21 cellular contexts compared by ENCODE assay signal in the genomic region with DNA sequence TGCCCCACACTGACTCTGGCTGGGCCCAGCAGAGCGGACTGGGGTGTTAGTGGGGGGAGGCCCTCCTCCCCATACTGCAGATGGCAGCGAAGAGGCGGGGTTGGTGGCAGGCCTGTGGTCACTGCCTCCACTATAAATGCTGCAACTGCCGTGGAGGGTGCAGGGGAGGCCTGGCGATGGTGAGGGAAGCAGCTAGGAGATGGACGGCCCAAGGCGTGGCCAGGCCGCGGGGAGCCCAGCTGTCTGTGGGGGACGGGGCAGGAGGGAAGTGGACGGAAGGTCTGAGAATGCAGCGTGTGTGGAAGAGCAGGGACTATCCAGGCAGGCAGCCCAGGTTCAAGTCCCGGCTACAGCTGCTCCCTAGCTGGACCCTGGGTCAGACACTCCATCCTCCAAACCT. TPM values are rescaled to one million over a fixed set of nuclear protein-coding genes. Genes with fewer than 3 reads are reported as not detected.
DNase-seq lines count a peak whose midpoint lies in the region; ATAC-seq, FAIRE-seq and TF ChIP-seq lines count a peak whose summit lies in the region.
"Had no signal": no experiment of that assay in that cellular context is flagged by ENCODE, and none has a peak within 500 bp of the region (broad histone marks: within the 10 kb centered on the region; RNA-seq: fewer than 3 reads in every experiment).

No MANE protein-coding gene starts in this region.

- H3K4me1 Mint-ChIP-seq in activated naive CD8-positive, alpha-beta T cell treated with anti-CD3 and anti-CD28 coated beads, Interleukin-2, amount 10 ng/mL, durations not matched to agents 7 days and 5 days = peaks cover 10% of the 10 kb centered on the region
- peaks cover 8% of the 10 kb centered on the region for H3K4me1 Mint-ChIP-seq in activated naive CD8-positive, alpha-beta T cell treated with anti-CD3 and anti-CD28 coated beads for 36 hours

- H3K27me3 Mint-ChIP-seq in activated naive CD8-positive, alpha-beta T cell treated with anti-CD3 and anti-CD28 coated beads, Interleukin-2, amount 10 ng/mL, durations not matched to agents 7 days and 5 days = no peaks in the 10 kb centered on the region
- H3K27me3 Mint-ChIP-seq in activated naive CD8-positive, alpha-beta T cell treated with anti-CD3 and anti-CD28 coated beads for 36 hours = no peaks in the 10 kb centered on the region
- H3K27me3 Mint-ChIP-seq: CD4-positive, alpha-beta T cell had no signal

- H2BK20ac ChIP-seq in H1 (ENCODE audit: low read length) = no peak overlapping the region

- H2AK5ac ChIP-seq in H1 (ENCODE audit: low read depth, low read length) = no peak overlapping the region

- no peak for TF ChIP-seq CTCF in H1 (IDR thresholded peaks at IDR 0.05; ENCODE audit: control extremely low read depth in 1 of 3, insufficient read depth in 1 of 3, low read depth in 1 of 3, low read length in 3 of 3)

- no peaks in the 10 kb centered on the region for H3K36me3 Mint-ChIP-seq in activated naive CD8-positive, alpha-beta T cell treated with anti-CD3 and anti-CD28 coated beads, Interleukin-2, amount 10 ng/mL, durations not matched to agents 7 days and 5 days
- no peaks in the 10 kb centered on the region for H3K36me3 Mint-ChIP-seq in activated naive CD8-positive, alpha-beta T cell treated with anti-CD3 and anti-CD28 coated beads for 36 hours

- no peak for DNase-seq in activated naive CD8-positive, alpha-beta T cell treated with anti-CD3 and anti-CD28 coated beads, Interleukin-2, amount 10 ng/mL, durations not matched to agents 7 days and 5 days
- no peak for DNase-seq in activated naive CD8-positive, alpha-beta T cell treated with anti-CD3 and anti-CD28 coated beads for 36 hours
- no peak for DNase-seq in SK-N-MC (ENCODE audit: low read depth, low spot score)
- DNase-seq in H1 (ENCODE audit: low read depth in 1 of 2, low spot score in 2 of 2) = no peak
- DNase-seq in amygdala (lab: John Stamatoyannopoulos, UW) = no peak
- no peak for DNase-seq in SKM-1 (lab: John Stamatoyannopoulos, UW; ENCODE audit: unreplicated experiment)
- no peak for DNase-seq in NCI-H345 treated with DMSO at 0.1 percent for 48 hours (lab: John Stamatoyannopoulos, UW; ENCODE audit: unreplicated experiment)
- DNase-seq: CD4-positive, alpha-beta T cell; DMS79; KBM-7; NCI-H1092; NCI-H1694; NCI-H2107; NCI-H345; NCI-H69; PC-3 had no signal

- H3K9ac ChIP-seq in SK-N-MC (ENCODE audit: insufficient read length) = no peak overlapping the region
- H3K9ac ChIP-seq in H1 (replicated peaks in 1 of 4; ENCODE audit: extremely low read depth in 1 of 4, low read depth in 3 of 4, low read length in 3 of 4) = no peak overlapping the region

- no peak overlapping the region for H3K56ac ChIP-seq in H1 (replicated peaks; ENCODE audit: insufficient read length, low read depth, low read length)

- WGBS in H1 (ENCODE audit: extremely low coverage in 1 of 2, insufficient coverage in 1 of 2, insufficient read length in 1 of 2, insufficient replicate concordance in 2 of 2, low coverage in 1 of 2, low lambda C conversion rate in 2 of 2, missing lambda C conversion rate in 1 of 2), 2 experiments = 85% methylated on average over 12 of the region's 13 CpGs; no CpG with 5 or more reads in 1 of the 2 experiments

- H4K20me1 ChIP-seq in H1 (replicated peaks in 1 of 2; ENCODE audit: control insufficient read depth in 1 of 2, insufficient read depth in 2 of 2, low read length in 2 of 2) = peaks cover 0 to 2% of the 10 kb centered on the region in 2 experiments

- no peak overlapping the region for H3K4me2 ChIP-seq in H1 (ENCODE audit: insufficient read depth in 1 of 2, low read depth in 2 of 2, low read length in 2 of 2)
- H3K4me2 ChIP-seq: A549 had no signal

- no peaks in the 10 kb centered on the region; a peak in 1 of 7 replicates for H3K27me3 ChIP-seq in H1 (replicated peaks in 1 of 4; ENCODE audit: control insufficient read depth in 3 of 4, extremely low read depth in 1 of 4, insufficient read depth in 3 of 4, low read length in 3 of 4)

- no peak for FAIRE-seq in H1 (lab: Jason Lieb, UNC)
- FAIRE-seq: A549, GM12878, GM18507 had no signal

- TF ChIP-seq EP300 in H1 (IDR thresholded peaks at IDR 0.05; ENCODE audit: borderline replicate concordance in 1 of 2, low read depth in 2 of 2, low read length in 2 of 2) = no peak

- peak overlapping the region; percentile 46; the same call in 1 of the 2 replicates for H2BK15ac ChIP-seq in H1 (ENCODE audit: low read length)

- H3K4me3 Mint-ChIP-seq in activated naive CD8-positive, alpha-beta T cell treated with anti-CD3 and anti-CD28 coated beads, Interleukin-2, amount 10 ng/mL, durations not matched to agents 7 days and 5 days = peak overlapping the region; percentile 15
- no peak overlapping the region for H3K4me3 Mint-ChIP-seq in activated naive CD8-positive, alpha-beta T cell treated with anti-CD3 and anti-CD28 coated beads for 36 hours
- H3K4me3 Mint-ChIP-seq: CD4-positive, alpha-beta T cell had no signal

- H3K79me2 ChIP-seq in H1 (ENCODE audit: control insufficient read depth in 1 of 2, insufficient read depth in 2 of 2, low read length in 2 of 2) = no peaks in the 10 kb centered on the region

- POLR2A ChIA-PET in activated naive CD8-positive, alpha-beta T cell treated with anti-CD3 and anti-CD28 coated beads, Interleukin-2, amount 10 ng/mL, durations not matched to agents 7 days and 5 days (lab: Charles Lee) = no interaction called here
- POLR2A ChIA-PET in H1 (lab: Charles Lee; ENCODE audit: partially characterized antibody) = interaction anchor here (1.6 kb wide), 1 partner anchor 9 kb away, joined by 3 read pairs; no protein-coding TSS in a partner anchor

- no peaks in the 10 kb centered on the region for H3K79me1 ChIP-seq in H1 (ENCODE audit: low read depth, low read length)

- H3K36me3 ChIP-seq in SK-N-MC (ENCODE audit: insufficient read depth, low read length) (peaks cover 5% of the 10 kb centered on the region), H1 (ENCODE audit: control insufficient read depth in 2 of 4, insufficient read depth in 4 of 4, low read length in 3 of 4) (no peaks in the 10 kb centered on the region)

- H3K9me3 ChIP-seq in SK-N-MC (ENCODE audit: low read depth, low read length) (no peaks in the 10 kb centered on the region), H1 (ENCODE audit: insufficient read depth in 2 of 2, low read depth in 1 of 2, low read length in 1 of 2) (no peaks in the 10 kb centered on the region)
- H3K9me3 ChIP-seq: A549 had no signal

- no peak overlapping the region for H3K27ac Mint-ChIP-seq in activated naive CD8-positive, alpha-beta T cell treated with anti-CD3 and anti-CD28 coated beads, Interleukin-2, amount 10 ng/mL, durations not matched to agents 7 days and 5 days
- H3K27ac Mint-ChIP-seq in activated naive CD8-positive, alpha-beta T cell treated with anti-CD3 and anti-CD28 coated beads for 36 hours = no peak overlapping the region
- H3K27ac Mint-ChIP-seq: CD4-positive, alpha-beta T cell had no signal

- H3K23me2 ChIP-seq in H1 (ENCODE audit: low read depth, low read length) = peaks cover 6% of the 10 kb centered on the region; the same call in 1 of the 2 replicates

- CTCF ChIA-PET in H1 (lab: Charles Lee; ENCODE audit: partially characterized antibody) = interaction anchor here (0.6 to 3.1 kb wide), 2 partner anchors 8 to 50 kb away, joined by 3 to 9 read pairs; no protein-coding TSS in a partner anchor

- no peak for TF ChIP-seq POLR2A in H1 (IDR thresholded peaks at IDR 0.05; ENCODE audit: control extremely low read depth in 1 of 2, low read depth in 2 of 2, low read length in 2 of 2)

- peak overlapping the region; percentile 65 for H4K91ac ChIP-seq in H1 (replicated peaks; ENCODE audit: insufficient read length, low read length)

- H2AFZ ChIP-seq in H1 (ENCODE audit: low read length) = 0 out of 2 replicates have a peak overlapping the region, but pooled peaks have one; percentile 3

- no peak overlapping the region for H3K14ac ChIP-seq in H1 (ENCODE audit: insufficient read length)

- H3K18ac ChIP-seq in H1 (ENCODE audit: extremely low read depth, low read length) = no peak overlapping the region

- H3K4ac ChIP-seq in H1 (replicated peaks; ENCODE audit: insufficient read length, low read depth, low read length) = no peak overlapping the region

- ATAC-seq in activated naive CD8-positive, alpha-beta T cell treated with anti-CD3 and anti-CD28 coated beads, Interleukin-2, amount 10 ng/mL, durations not matched to agents 7 days and 5 days (ENCODE audit: low read depth) = no peak
- ATAC-seq: A549, PC-3 had no signal

- no peak for TF ChIP-seq RAD21 in H1 (IDR thresholded peaks at IDR 0.05 in 1 of 2, conservative IDR thresholded peaks at IDR 0.05 in 1 of 2; ENCODE audit: low read depth in 2 of 2, low read length in 2 of 2)

- H3K23ac ChIP-seq in H1 (ENCODE audit: insufficient read length) = no peak overlapping the region

- peak overlapping the region; percentile 54 for H4K5ac ChIP-seq in H1 (ENCODE audit: insufficient read length, low read depth, low read length)

- 0 out of 2 replicates have a peak overlapping the region, but pooled peaks have one; percentile 63 for H3K27ac ChIP-seq in SK-N-MC
- no peak overlapping the region for H3K27ac ChIP-seq in H1 (ENCODE audit: low read depth, low read length)
- H3K27ac ChIP-seq in temporal lobe (ENCODE audit: low read depth, low read length) = peak overlapping the region; percentile 12
- H3K27ac ChIP-seq: HL-60 had no signal

- peak overlapping the region; percentile 93; the same call in 1 of the 2 replicates for H4K8ac ChIP-seq in H1 (ENCODE audit: extremely low read depth, insufficient read depth, low read length)

- H2BK120ac ChIP-seq in H1 (replicated peaks; ENCODE audit: low read depth, low read length) = peak overlapping the region; percentile 72

- 0 out of 2 replicates have a peak overlapping the region, but pooled peaks have one; percentile 39 for H2BK12ac ChIP-seq in H1 (ENCODE audit: low read depth, low read length)

- no peak overlapping the region for H3K4me3 ChIP-seq in SK-N-MC
- no peak overlapping the region for H3K4me3 ChIP-seq in H1 (ENCODE audit: extremely low read depth in 1 of 4, insufficient read depth in 2 of 4, low read depth in 3 of 4, low read length in 4 of 4)
- H3K4me3 ChIP-seq: A549, GM12878 had no signal

- no peaks in the 10 kb centered on the region for H3K9me3 Mint-ChIP-seq in activated naive CD8-positive, alpha-beta T cell treated with anti-CD3 and anti-CD28 coated beads, Interleukin-2, amount 10 ng/mL, durations not matched to agents 7 days and 5 days
- H3K9me3 Mint-ChIP-seq in activated naive CD8-positive, alpha-beta T cell treated with anti-CD3 and anti-CD28 coated beads for 36 hours = no peaks in the 10 kb centered on the region
- H3K9me3 Mint-ChIP-seq: CD4-positive, alpha-beta T cell had no signal

- peak overlapping the region; percentile 68; the same call in 1 of the 2 replicates for H2BK5ac ChIP-seq in H1 (ENCODE audit: low read depth, low read length)

- peaks cover 0 to 4% (median 0%) of the 10 kb centered on the region in 4 experiments; a peak in 1 of 7 replicates for H3K4me1 ChIP-seq in H1 (replicated peaks in 1 of 4; ENCODE audit: control insufficient read depth in 3 of 4, insufficient read depth in 4 of 4, low read length in 3 of 4)
- H3K4me1 ChIP-seq: A549 had no signal

RNA-seq across cellular contexts. Expression of a gene that starts 18.3 kb away (rescaled TPM):
- 10 to 100 TPM in 1 of 2 experiments, 1 to 10 TPM in 1; 9.3 to 12.0 TPM for total RNA-seq in activated naive CD8-positive, alpha-beta T cell treated with anti-CD3 and anti-CD28 coated beads, Interleukin-2, amount 10 ng/mL, durations not matched to agents 7 days and 5 days
- 1 to 10 TPM; 6.7 to 7.4 TPM for total RNA-seq in activated naive CD8-positive, alpha-beta T cell treated with anti-CD3 and anti-CD28 coated beads for 36 hours
- total RNA-seq in H1 (2021; fragmentation: NEBNext Ultra II Directional; extraction: Animal tissue kit (Norgen Biotek cat#: 25700)) = 7.8 and 8.8 TPM in 2 replicates
- 14.0 and 23.4 TPM in 2 replicates for polyA plus RNA-seq in H1 (2011; rRNA removed)
- 17.7 TPM for polyA plus RNA-seq in H1 (2011; cell fraction: cytosol; rRNA removed)
- polyA plus RNA-seq in H1 (2011; cell fraction: nucleus; rRNA removed) = 17.5 TPM
- 7.9 to 11.2 TPM (median 10.6 TPM) in 4 replicates for polyA plus RNA-seq in H1 (2012, experiment 1 of 2)
- polyA plus RNA-seq in H1 (2012, experiment 2 of 2) = 12.6 TPM
- polyA plus RNA-seq in H1 (2013, experiment 1 of 2) = 7.5 TPM
- 8.2 TPM for polyA plus RNA-seq in H1 (2013, experiment 2 of 2)
- 6.9 and 7.1 TPM in 2 replicates for polyA minus RNA-seq in H1 (2011; rRNA and poly(A)+ RNA removed)
- 5.4 TPM for polyA minus RNA-seq in H1 (2011; cell fraction: cytosol; rRNA and poly(A)+ RNA removed)
- polyA minus RNA-seq in H1 (2011; cell fraction: nucleus; rRNA and poly(A)+ RNA removed) = 2.5 TPM
- total RNA-seq in temporal lobe = 17.7 TPM

RNA-seq across cellular contexts. Expression of a gene that starts 19.9 kb away (rescaled TPM):
- 100 to 1,000 TPM; 607 to 626 TPM for total RNA-seq in activated naive CD8-positive, alpha-beta T cell treated with anti-CD3 and anti-CD28 coated beads, Interleukin-2, amount 10 ng/mL, durations not matched to agents 7 days and 5 days
- total RNA-seq in activated naive CD8-positive, alpha-beta T cell treated with anti-CD3 and anti-CD28 coated beads for 36 hours = 10 to 100 TPM; 72.3 to 74.2 TPM
- 10.5 and 11.7 TPM in 2 replicates for total RNA-seq in H1 (2021; fragmentation: NEBNext Ultra II Directional; extraction: Animal tissue kit (Norgen Biotek cat#: 25700))
- polyA plus RNA-seq in H1 (2011; rRNA removed) = 5.1 and 8.3 TPM in 2 replicates
- 8.5 TPM for polyA plus RNA-seq in H1 (2011; cell fraction: cytosol; rRNA removed)
- 20.5 TPM for polyA plus RNA-seq in H1 (2011; cell fraction: nucleus; rRNA removed)
- 12.3 to 22.3 TPM (median 17.1 TPM) in 4 replicates for polyA plus RNA-seq in H1 (2012, experiment 1 of 2)
- 9.0 TPM for polyA plus RNA-seq in H1 (2012, experiment 2 of 2)
- 11.5 TPM for polyA plus RNA-seq in H1 (2013, experiment 1 of 2)
- 10.8 TPM for polyA plus RNA-seq in H1 (2013, experiment 2 of 2)
- polyA minus RNA-seq in H1 (2011; rRNA and poly(A)+ RNA removed) = 9.8 and 10.0 TPM in 2 replicates
- 13.1 TPM for polyA minus RNA-seq in H1 (2011; cell fraction: cytosol; rRNA and poly(A)+ RNA removed)
- polyA minus RNA-seq in H1 (2011; cell fraction: nucleus; rRNA and poly(A)+ RNA removed) = 14.1 TPM
- total RNA-seq in temporal lobe = 77.9 TPM
